Comparison of ENCODE assay signal across 23 cellular contexts in genomic region chr5:36664762-36665161, GRCh38. TPM values are rescaled to one million over a fixed set of nuclear protein-coding genes. Genes with fewer than 3 reads are reported as not detected.
A peak's percentile ranks its signal among the peaks of the same experiment; 100 is the strongest.
DNase-seq lines count a peak whose midpoint lies in the region; ATAC-seq and TF ChIP-seq lines count a peak whose summit lies in the region.
"Had no signal": no experiment of that assay in that cellular context is flagged by ENCODE, and none has a peak within 500 bp of the region (broad histone marks: within the 10 kb centered on the region; RNA-seq: fewer than 3 reads in every experiment).

No MANE protein-coding gene starts in this region.

- H3K9me3 Mint-ChIP-seq in Caco-2 (ENCODE audit: unreplicated experiment): no peaks in the 10 kb centered on the region
- no peaks in the 10 kb centered on the region for H3K9me3 Mint-ChIP-seq in natural killer cell
- H3K9me3 Mint-ChIP-seq: naive B cell had no signal

- intact Hi-C loops in Caco-2 (cut with micrococcal nuclease; ENCODE audit: unreplicated experiment): no loop called here
- intact Hi-C loops in PC-9 (cut with micrococcal nuclease; ENCODE audit: unreplicated experiment): no loop called here
- intact Hi-C loops in mammary epithelial cell (cut with micrococcal nuclease): no loop called here
- intact Hi-C loops in natural killer cell (cut with micrococcal nuclease): no loop called here

- H3K36me3 ChIP-seq in Caco-2 (ENCODE audit: control insufficient read depth, insufficient read depth, low read length): no peaks in the 10 kb centered on the region
- H3K36me3 ChIP-seq in PC-9 (ENCODE audit: low read depth): peaks cover 19% of the 10 kb centered on the region
- no peaks in the 10 kb centered on the region for H3K36me3 ChIP-seq in mammary epithelial cell (ENCODE audit: insufficient read depth, low read length)
- no peaks in the 10 kb centered on the region for H3K36me3 ChIP-seq in effector memory CD4-positive, alpha-beta T cell (ENCODE audit: control insufficient read depth, insufficient read depth, low read length)
- H3K36me3 ChIP-seq: Peyer's patch, upper lobe of left lung had no signal

- H3K9ac ChIP-seq in mammary epithelial cell (ENCODE audit: insufficient read depth, low read length): no peak overlapping the region
- H3K9ac ChIP-seq: SK-N-SH had no signal

- DNase-seq in Caco-2: no peak
- peak in 1 of 2 experiments; percentile 83 for DNase-seq in PC-9
- DNase-seq in mammary epithelial cell: peak; percentile 50
- peak; percentile 76 for DNase-seq in islet precursor cell
- no peak for DNase-seq in NCI-H1417 treated with DMSO at 0.1 percent for 48 hours (lab: John Stamatoyannopoulos, UW)
- DNase-seq in effector memory CD4-positive, alpha-beta T cell: no peak
- DNase-seq in natural killer cell: no peak
- DNase-seq: activated CD4-positive, alpha-beta T cell treated with anti-CD3 and anti-CD28 coated beads, Interleukin-2, amount 50 U/mL, for 48 hours; activated effector memory CD4-positive, alpha-beta T cell treated with anti-CD3 and anti-CD28 coated beads, Interleukin-2, amount 50 U/mL, for 16 hours; dermis blood vessel endothelial cell; EL; erythroblast; GOT3; kidney glomerular epithelial cell; naive B cell; NCI-H1436; NCI-H524; NK-92 treated with Interleukin-12 subunit alpha and Interleukin-12 subunit beta, amount 100 ng/mL, for 24 hours; Peyer's patch; SK-N-SH; stimulated activated CD4-positive, alpha-beta T cell treated with anti-CD3 and anti-CD28 coated beads, Interleukin-12 subunit alpha, Interleukin-12 subunit beta, amount 100 ng/mL, for 4 hours; upper lobe of left lung had no signal

- H3K27me3 ChIP-seq in Caco-2 (replicated peaks; ENCODE audit: control insufficient read depth, insufficient read depth, low read length): no peaks in the 10 kb centered on the region
- no peaks in the 10 kb centered on the region for H3K27me3 ChIP-seq in PC-9 (ENCODE audit: insufficient read depth, low read depth)
- no peaks in the 10 kb centered on the region for H3K27me3 ChIP-seq in mammary epithelial cell (ENCODE audit: insufficient read depth, low read length)
- H3K27me3 ChIP-seq in effector memory CD4-positive, alpha-beta T cell (replicated peaks; ENCODE audit: control insufficient read depth, insufficient read depth, low read length, poor library complexity, severe bottlenecking): no peaks in the 10 kb centered on the region
- H3K27me3 ChIP-seq: Peyer's patch, upper lobe of left lung had no signal

- H3K27ac Mint-ChIP-seq in Caco-2 (ENCODE audit: unreplicated experiment) (peak overlapping the region; percentile 55), natural killer cell (no peak overlapping the region)
- H3K27ac Mint-ChIP-seq: naive B cell had no signal

- no peaks in the 10 kb centered on the region for H4K20me1 ChIP-seq in PC-9 (ENCODE audit: insufficient read depth)
- H4K20me1 ChIP-seq in mammary epithelial cell (ENCODE audit: insufficient read depth, low read length): no peaks in the 10 kb centered on the region

- H3K4me1 ChIP-seq in Caco-2 (peaks cover 72% of the 10 kb centered on the region), PC-9 (replicated peaks; ENCODE audit: insufficient read depth) (peaks cover 72% of the 10 kb centered on the region), mammary epithelial cell (ENCODE audit: insufficient read depth, low read length) (peaks cover 31% of the 10 kb centered on the region)
- H3K4me1 ChIP-seq in effector memory CD4-positive, alpha-beta T cell (ENCODE audit: control insufficient read depth, insufficient read depth, low read length, poor library complexity, severe bottlenecking): no peaks in the 10 kb centered on the region
- H3K4me1 ChIP-seq: Peyer's patch, upper lobe of left lung had no signal

- no peak overlapping the region for H2AFZ ChIP-seq in PC-9
- peak overlapping the region; percentile 42 for H2AFZ ChIP-seq in mammary epithelial cell (ENCODE audit: low read depth, low read length)

- H3K4me3 Mint-ChIP-seq in Caco-2 (ENCODE audit: unreplicated experiment) (no peak overlapping the region), natural killer cell (no peak overlapping the region)
- H3K4me3 Mint-ChIP-seq: naive B cell had no signal

- H3K79me2 ChIP-seq in PC-9 (ENCODE audit: low read depth): peaks cover 10% of the 10 kb centered on the region; the same call in 1 of the 2 replicates
- H3K79me2 ChIP-seq in mammary epithelial cell (ENCODE audit: insufficient read depth, low read length): no peaks in the 10 kb centered on the region

- CTCF ChIA-PET in Caco-2 (lab: Charles Lee): interaction anchor here (1.5 kb wide), 1 partner anchor 26 kb away, joined by 3 read pairs; no protein-coding TSS in a partner anchor
- CTCF ChIA-PET in PC-9 (lab: Charles Lee): no interaction called here
- CTCF ChIA-PET in mammary epithelial cell (lab: Charles Lee; ENCODE audit: low non-redundant PET): no interaction called here

- WGBS in mammary epithelial cell (ENCODE audit: low coverage, missing lambda C conversion rate): 0% methylated on average over 2 of the region's 3 CpGs

- dilution Hi-C loops in mammary epithelial cell (cut with HindIII; ENCODE audit: low sequenced_read_pairs): no loop called here

- H3K27me3 Mint-ChIP-seq in Caco-2 (ENCODE audit: insufficient read depth, unreplicated experiment): no peaks in the 10 kb centered on the region
- H3K27me3 Mint-ChIP-seq in natural killer cell (ENCODE audit: low read depth in 2 of 2): peaks cover 2 to 15% of the 10 kb centered on the region in 2 donors

- H3K27ac ChIP-seq in PC-9 (peak overlapping the region; percentile 65), mammary epithelial cell (ENCODE audit: insufficient read depth, low read depth, low read length) (no peak overlapping the region)
- no peak overlapping the region for H3K27ac ChIP-seq in effector memory CD4-positive, alpha-beta T cell (ENCODE audit: insufficient read depth, low read length, poor library complexity, severe bottlenecking)
- H3K27ac ChIP-seq: Peyer's patch, upper lobe of left lung had no signal

- no peaks in the 10 kb centered on the region for H3K9me2 ChIP-seq in PC-9 (ENCODE audit: insufficient read depth)
- H3K9me2 ChIP-seq: SK-N-SH had no signal

- H3K4me2 ChIP-seq in PC-9 (peak overlapping the region; percentile 60), mammary epithelial cell (ENCODE audit: insufficient read depth, low read depth, low read length) (peak overlapping the region; percentile 51)
- H3K4me2 ChIP-seq: SK-N-SH had no signal

- in situ Hi-C loops in mammary epithelial cell (cut with MboI; ENCODE audit: low sequenced_read_pairs in 2 of 2): no loop called here

- H3K36me3 Mint-ChIP-seq in Caco-2 (ENCODE audit: insufficient read depth, unreplicated experiment): peaks cover 59% of the 10 kb centered on the region
- H3K36me3 Mint-ChIP-seq in natural killer cell: no peaks in the 10 kb centered on the region
- H3K36me3 Mint-ChIP-seq: naive B cell had no signal

- H3F3A ChIP-seq in PC-9 (ENCODE audit: insufficient read depth, low read depth): peaks cover 57% of the 10 kb centered on the region

- peaks cover 46% of the 10 kb centered on the region for H3K4me1 Mint-ChIP-seq in Caco-2 (ENCODE audit: low read depth, unreplicated experiment)
- no peaks in the 10 kb centered on the region for H3K4me1 Mint-ChIP-seq in natural killer cell
- H3K4me1 Mint-ChIP-seq: naive B cell had no signal

- H3K9me3 ChIP-seq in Caco-2 (no peaks in the 10 kb centered on the region), PC-9 (ENCODE audit: insufficient read depth, low read depth) (no peaks in the 10 kb centered on the region), mammary epithelial cell (replicated peaks; ENCODE audit: insufficient read depth, low read length) (no peaks in the 10 kb centered on the region)
- H3K9me3 ChIP-seq in effector memory CD4-positive, alpha-beta T cell (ENCODE audit: control insufficient read depth, low read length): no peaks in the 10 kb centered on the region
- H3K9me3 ChIP-seq: Peyer's patch, SK-N-SH, upper lobe of left lung had no signal

- no TSS peak for BruUV-seq in Caco-2 (replicated peaks; lab: Mats Ljungman, UMichigan)
- no TSS peak for BruUV-seq in PC-9 (replicated peaks; lab: Mats Ljungman, UMichigan)
- BruUV-seq in mammary epithelial cell (replicated peaks; lab: Mats Ljungman, UMichigan): no TSS peak

- no peak for TF ChIP-seq CTCF in Caco-2 (IDR thresholded peaks at IDR 0.05; ENCODE audit: insufficient read depth in 1 of 2, low read depth in 1 of 2, low read length in 1 of 2, severe bottlenecking in 1 of 2, unreplicated experiment in 1 of 2)
- no peak for TF ChIP-seq CTCF in PC-9 (conservative IDR thresholded peaks at IDR 0.05)
- TF ChIP-seq CTCF in mammary epithelial cell (conservative IDR thresholded peaks at IDR 0.05 in 1 of 2, IDR thresholded peaks at IDR 0.05 in 1 of 2; ENCODE audit: extremely low read depth in 1 of 2, insufficient read depth in 1 of 2, low read depth in 1 of 2, low read length in 2 of 2): no peak
- TF ChIP-seq CTCF in natural killer cell (IDR thresholded peaks at IDR 0.05): no peak

- POLR2A ChIA-PET in Caco-2 (lab: Charles Lee): no interaction called here
- POLR2A ChIA-PET in PC-9 (lab: Charles Lee; ENCODE audit: unreplicated experiment): no interaction called here

- ATAC-seq in natural killer cell (no peak), HG03432 (IDR thresholded peaks at IDR 0.05; ENCODE audit: unreplicated experiment) (no peak)

- no peak overlapping the region for H3K4me3 ChIP-seq in Caco-2 (ENCODE audit: low read depth, low read length)
- H3K4me3 ChIP-seq in PC-9: peak overlapping the region; percentile 8; the same call in 1 of the 2 replicates
- no peak overlapping the region for H3K4me3 ChIP-seq in mammary epithelial cell (replicated peaks in 1 of 3; ENCODE audit: insufficient read depth in 1 of 3, low read depth in 2 of 3, low read length in 3 of 3)
- no peak overlapping the region for H3K4me3 ChIP-seq in effector memory CD4-positive, alpha-beta T cell (ENCODE audit: insufficient read depth, low read depth, low read length, poor library complexity, severe bottlenecking)
- H3K4me3 ChIP-seq: Peyer's patch, upper lobe of left lung had no signal

RNA-seq across cellular contexts. Expression of gene SLC1A3, which starts 58.4 kb away (rescaled TPM):
- total RNA-seq in Caco-2 (2022) (178 and 195 TPM in 2 replicates), PC-9 (2021) (0.24 TPM in 1 of 2 replicates, not detected in the other), mammary epithelial cell (10 to 100 TPM; 21.7 to 24.2 TPM), natural killer cell (1 to 10 TPM in 1 of 3 donors, not detected in 2; 1.1 TPM)
- 14.3 TPM for polyA plus RNA-seq in mammary epithelial cell
- 106 TPM for polyA minus RNA-seq in mammary epithelial cell
- polyA plus RNA-seq: SK-N-SH had no signal

Comparison
In these comparisons a context has a peak if more than half of its experiments do, and no peak if none do; other contexts are left out.
1. DNase-seq: peak in mammary epithelial cell (single experiment) and islet precursor cell (single experiment); none in Caco-2 (0 of 2), NCI-H1417 treated with DMSO at 0.1 percent for 48 hours (single experiment), effector memory CD4-positive, alpha-beta T cell (0 of 3) and natural killer cell (single experiment).
2. RNA of gene SLC1A3, which starts 58.4 kb away (total RNA-seq): 178 to 195 TPM in Caco-2 and 21.7 to 24.2 TPM in mammary epithelial cell; 0.24 TPM in PC-9 and 1.1 TPM in natural killer cell; every median in the first group is over 10 times any median in the second.